ENCODE assay signal across 8 cellular contexts in the genomic region with DNA sequence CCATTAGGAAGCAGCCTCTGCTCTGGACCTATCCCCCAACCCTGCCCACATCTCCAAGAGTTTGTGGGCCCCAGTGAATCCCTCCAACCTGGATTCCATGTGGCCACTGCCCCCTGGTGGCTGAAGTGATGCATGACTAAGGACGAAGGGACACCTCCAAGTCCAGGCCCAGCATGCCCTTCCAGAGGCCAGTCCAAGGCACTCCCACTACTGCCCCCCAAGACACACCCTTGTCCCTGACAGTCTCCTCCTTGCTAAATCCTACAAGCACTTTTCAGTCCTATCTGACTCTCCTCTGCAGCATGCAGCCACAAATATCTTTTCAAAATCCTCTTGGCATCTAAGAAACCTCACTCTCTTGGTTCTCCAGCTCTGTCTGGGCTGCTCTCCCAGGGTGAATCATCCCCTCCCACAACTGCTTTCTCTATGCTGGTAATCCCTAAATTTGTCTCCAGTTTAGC. TPM values are rescaled to one million over a fixed set of nuclear protein-coding genes. Genes with fewer than 3 reads are reported as not detected.
A peak's percentile ranks its signal among the peaks of the same experiment; 100 is the strongest.
DNase-seq lines count a peak whose midpoint lies in the region; ATAC-seq and TF ChIP-seq lines count a peak whose summit lies in the region.

No MANE protein-coding gene starts in this region.

- ATAC-seq in upper lobe of right lung (peak; percentile 90), GM21619 (IDR thresholded peaks at IDR 0.05; ENCODE audit: unreplicated experiment) (no peak)

- DNase-seq in DMS79 treated with DMSO at 0.1 percent for 48 hours (lab: John Stamatoyannopoulos, UW) (peak; percentile 46), SJSA1 (ENCODE audit: low read depth in 1 of 2, low spot score in 2 of 2) (peak; percentile 58 to 85), glomerular endothelial cell (ENCODE audit: extremely low read depth, low read depth, low spot score) (peak; percentile 44), pons (ENCODE audit: low spot score) (peak; percentile 82), upper lobe of right lung (peak; percentile 80)
- peak; percentile 86 for DNase-seq in activated naive CD4-positive, alpha-beta T cell treated with anti-CD3 and anti-CD28 coated beads for 36 hours

- H3K4me2 ChIP-seq in Loucy (ENCODE audit: low read depth, low read length, poor library complexity, severe bottlenecking), result peak overlapping the region; percentile 61

- H4K20me1 ChIP-seq in Loucy (ENCODE audit: insufficient read depth, low read length, poor library complexity, severe bottlenecking), result no peaks in the 10 kb centered on the region

- H3K36me3 ChIP-seq in Loucy (ENCODE audit: insufficient read depth, low read length) (no peaks in the 10 kb centered on the region), SJSA1 (no peaks in the 10 kb centered on the region), upper lobe of right lung (no peaks in the 10 kb centered on the region)

- no peaks in the 10 kb centered on the region for H3K36me3 Mint-ChIP-seq in activated naive CD4-positive, alpha-beta T cell treated with anti-CD3 and anti-CD28 coated beads for 36 hours (ENCODE audit: low read depth)

- H3K4me3 ChIP-seq in Loucy (ENCODE audit: low read length, poor library complexity, severe bottlenecking), result no peak overlapping the region
- no peak overlapping the region for H3K4me3 ChIP-seq in SJSA1
- H3K4me3 ChIP-seq in upper lobe of right lung, result no peak overlapping the region

- H3K9me3 ChIP-seq in Loucy (ENCODE audit: insufficient read depth, low read depth, low read length), result no peaks in the 10 kb centered on the region
- H3K9me3 ChIP-seq in SJSA1 (replicated peaks), result no peaks in the 10 kb centered on the region
- H3K9me3 ChIP-seq in upper lobe of right lung, result no peaks in the 10 kb centered on the region

- no peak overlapping the region for H2AFZ ChIP-seq in Loucy (ENCODE audit: low read length)

- H3K9me2 ChIP-seq in Loucy (replicated peaks; ENCODE audit: low read depth, low read length), result no peaks in the 10 kb centered on the region

- H3K4me1 Mint-ChIP-seq in activated naive CD4-positive, alpha-beta T cell treated with anti-CD3 and anti-CD28 coated beads for 36 hours (ENCODE audit: low read depth), result peaks cover 20% of the 10 kb centered on the region

- no peak overlapping the region for H3K27ac ChIP-seq in SJSA1
- H3K27ac ChIP-seq in upper lobe of right lung, result no peak overlapping the region

- 0 out of 2 replicates have a peak, but pooled peaks cover 3% of the 10 kb centered on the region for H3F3A ChIP-seq in Loucy (ENCODE audit: low read depth)

- intact Hi-C loops in activated naive CD4-positive, alpha-beta T cell treated with anti-CD3 and anti-CD28 coated beads for 36 hours (cut with micrococcal nuclease), result loop anchor here (1.0 kb wide), 2 partner anchors 51 to 76 kb away; no protein-coding TSS in a partner anchor
- intact Hi-C loops in upper lobe of right lung (cut with DNase I), result loop anchor here (10.0 kb wide), 1 partner anchor 50 kb away; the partner anchor contains the start of gene POU2F2

- H3K9me3 Mint-ChIP-seq in activated naive CD4-positive, alpha-beta T cell treated with anti-CD3 and anti-CD28 coated beads for 36 hours, result no peaks in the 10 kb centered on the region

- no peak overlapping the region for H3K27ac Mint-ChIP-seq in activated naive CD4-positive, alpha-beta T cell treated with anti-CD3 and anti-CD28 coated beads for 36 hours

- TF ChIP-seq CTCF in Loucy (conservative IDR thresholded peaks at IDR 0.05; ENCODE audit: low read length), result peak; percentile 96
- TF ChIP-seq CTCF in upper lobe of right lung (IDR thresholded peaks at IDR 0.05), result peak; percentile 93

- H3K4me1 ChIP-seq in Loucy (ENCODE audit: insufficient read depth, low read length, poor library complexity, severe bottlenecking) (peaks cover 26% of the 10 kb centered on the region), SJSA1 (replicated peaks) (0 out of 2 replicates have a peak, but pooled peaks cover 3% of the 10 kb centered on the region), upper lobe of right lung (no peaks in the 10 kb centered on the region)

- H3K27me3 ChIP-seq in Loucy (ENCODE audit: insufficient read depth, low read length, poor library complexity, severe bottlenecking) (no peaks in the 10 kb centered on the region), SJSA1 (replicated peaks) (peaks cover 10% of the 10 kb centered on the region), upper lobe of right lung (peaks cover 24% of the 10 kb centered on the region)

- no peaks in the 10 kb centered on the region for H3K79me2 ChIP-seq in Loucy (ENCODE audit: insufficient read depth, low read length)

- CTCF ChIA-PET in activated naive CD4-positive, alpha-beta T cell treated with anti-CD3 and anti-CD28 coated beads for 36 hours (lab: Charles Lee), result interaction anchor here (0.7 to 6.8 kb wide), 14 partner anchors 8 to 153 kb away, joined by 3 to 70 read pairs (median 4); partner anchors contain the start of gene POU2F2

- H3K4me3 Mint-ChIP-seq in activated naive CD4-positive, alpha-beta T cell treated with anti-CD3 and anti-CD28 coated beads for 36 hours, result no peak overlapping the region

- peaks cover 6% of the 10 kb centered on the region for H3K27me3 Mint-ChIP-seq in activated naive CD4-positive, alpha-beta T cell treated with anti-CD3 and anti-CD28 coated beads for 36 hours (ENCODE audit: low read depth)

- peak overlapping the region; percentile 44 for H3K9ac ChIP-seq in Loucy (ENCODE audit: low read depth, low read length, poor library complexity, severe bottlenecking)

RNA-seq across cellular contexts. Expression of gene DEDD2, which starts 33.0 kb away (rescaled TPM):
- 15.9 and 16.9 TPM in 2 replicates for total RNA-seq in SJSA1 (2014; rRNA removed; shearing (Covaris generic))
- total RNA-seq in activated naive CD4-positive, alpha-beta T cell treated with anti-CD3 and anti-CD28 coated beads for 36 hours, result 10 to 100 TPM; 24.8 to 26.0 TPM
- total RNA-seq in glomerular endothelial cell (34.5 and 35.9 TPM in 2 replicates), upper lobe of right lung (25.1 TPM)

RNA-seq across cellular contexts. Expression of gene ZNF526, which starts 35.7 kb away (rescaled TPM):
- total RNA-seq in SJSA1 (2014; rRNA removed; shearing (Covaris generic)), result 5.0 and 10.5 TPM in 2 replicates
- total RNA-seq in activated naive CD4-positive, alpha-beta T cell treated with anti-CD3 and anti-CD28 coated beads for 36 hours, result 10 to 100 TPM; 11.5 to 11.6 TPM
- 6.2 and 10.4 TPM in 2 replicates for total RNA-seq in glomerular endothelial cell
- total RNA-seq in upper lobe of right lung, result 9.6 TPM

RNA-seq across cellular contexts. Expression of gene POU2F2, which starts 52.2 kb away (rescaled TPM):
- 0.05 TPM in 1 of 2 replicates, not detected in the other for total RNA-seq in SJSA1 (2014; rRNA removed; shearing (Covaris generic))
- 10 to 100 TPM; 30.0 to 31.9 TPM for total RNA-seq in activated naive CD4-positive, alpha-beta T cell treated with anti-CD3 and anti-CD28 coated beads for 36 hours
- total RNA-seq in glomerular endothelial cell, result 7.4 and 10.7 TPM in 2 replicates
- 6.1 TPM for total RNA-seq in upper lobe of right lung

RNA-seq across cellular contexts. Expression of gene GSK3A, which starts 58.0 kb away (rescaled TPM):
- total RNA-seq in SJSA1 (2014; rRNA removed; shearing (Covaris generic)), result 23.2 and 26.7 TPM in 2 replicates
- 10 to 100 TPM; 31.1 to 33.8 TPM for total RNA-seq in activated naive CD4-positive, alpha-beta T cell treated with anti-CD3 and anti-CD28 coated beads for 36 hours
- total RNA-seq in glomerular endothelial cell (29.1 and 36.5 TPM in 2 replicates), upper lobe of right lung (38.7 TPM)
